ENCODE assay signal across 9 cellular contexts in genomic region chr17:73255671-73256181, GRCh38. TPM values are rescaled to one million over a fixed set of nuclear protein-coding genes. Genes with fewer than 3 reads are reported as not detected.
DNase-seq lines count a peak whose midpoint lies in the region; ATAC-seq and TF ChIP-seq lines count a peak whose summit lies in the region.
"Had no signal": no experiment of that assay in that cellular context is flagged by ENCODE, and none has a peak within 500 bp of the region (broad histone marks: within the 10 kb centered on the region; RNA-seq: fewer than 3 reads in every experiment).

No MANE protein-coding gene starts in this region.

- peak; percentile 65 for ATAC-seq in GM21723 (IDR thresholded peaks at IDR 0.05; ENCODE audit: unreplicated experiment)
- peak; percentile 59 for ATAC-seq in esophagus mucosa
- no peak for ATAC-seq in HG02840 (IDR thresholded peaks at IDR 0.05; ENCODE audit: low FRiP score, unreplicated experiment)

- H3K4me1 Mint-ChIP-seq in Calu3 (ENCODE audit: low read depth, unreplicated experiment): peaks cover 8% of the 10 kb centered on the region
- H3K4me1 Mint-ChIP-seq in nephron: peaks cover 33% of the 10 kb centered on the region

- BruUV-seq in Calu3 (replicated peaks; lab: Mats Ljungman, UMichigan): no TSS peak

- H3K4me1 ChIP-seq in testis: peaks cover 3% of the 10 kb centered on the region

- peak; percentile 98 for TF ChIP-seq CTCF in Calu3 (IDR thresholded peaks at IDR 0.05; ENCODE audit: unreplicated experiment)
- TF ChIP-seq CTCF in nephron (IDR thresholded peaks at IDR 0.05; ENCODE audit: unreplicated experiment in 3 of 3): peak; percentile 99
- peak; percentile 95 for TF ChIP-seq CTCF in testis (IDR thresholded peaks at IDR 0.05)

- intact Hi-C loops in Calu3 (cut with micrococcal nuclease; ENCODE audit: unreplicated experiment) (loop anchor here (1.0 to 5.0 kb wide), 3 partner anchors 115 to 529 kb away; no protein-coding TSS in a partner anchor), testis (cut with DNase I; ENCODE audit: low total_unique reads) (loop anchor here (5.0 kb wide), 1 partner anchor 112 kb away; no protein-coding TSS in a partner anchor)

- WGBS in testis, 2 donors: 10 to 13% methylated on average over 8 of the region's 8 CpGs

- no peaks in the 10 kb centered on the region for H3K9me3 Mint-ChIP-seq in Calu3 (ENCODE audit: low read depth, unreplicated experiment)
- no peaks in the 10 kb centered on the region for H3K9me3 Mint-ChIP-seq in nephron

- H3K27me3 ChIP-seq in testis: no peaks in the 10 kb centered on the region

- CTCF ChIA-PET in Calu3 (lab: Charles Lee): interaction anchor here (0.7 to 2.7 kb wide), 6 partner anchors 51 to 116 kb away, joined by 3 to 22 read pairs (median 6); partner anchors contain the start of gene CDC42EP4

- H3K36me3 ChIP-seq in testis (ENCODE audit: low read depth, missing control alignments): no peaks in the 10 kb centered on the region

- H3K4me3 Mint-ChIP-seq in Calu3 (ENCODE audit: low read depth, unreplicated experiment) (no peak overlapping the region), nephron (no peak overlapping the region)

- H3K9me3 ChIP-seq in testis: no peaks in the 10 kb centered on the region

- no peaks in the 10 kb centered on the region for H3K36me3 Mint-ChIP-seq in Calu3 (ENCODE audit: insufficient read depth, unreplicated experiment)
- no peaks in the 10 kb centered on the region for H3K36me3 Mint-ChIP-seq in nephron (ENCODE audit: low read depth)

- TF ChIP-seq POLR2A in testis (IDR thresholded peaks at IDR 0.05): no peak

- no peak overlapping the region for H3K27ac ChIP-seq in testis

- DNase-seq in Calu3: peak; percentile 56
- DNase-seq in NCI-H82 treated with DMSO at 0.1 percent for 48 hours (lab: John Stamatoyannopoulos, UW; ENCODE audit: unreplicated experiment): peak; percentile 18
- DNase-seq in activated CD8-positive, alpha-beta memory T cell treated with anti-CD3 and anti-CD28 coated beads, Interleukin-2, amount 50 U/mL, for 48 hours: peak; percentile 84
- peak; percentile 58 for DNase-seq in testis

- H3K27ac Mint-ChIP-seq in Calu3 (ENCODE audit: unreplicated experiment): no peak overlapping the region
- peak overlapping the region in 1 of 3 experiments; percentile 1 for H3K27ac Mint-ChIP-seq in nephron

- H3K27me3 Mint-ChIP-seq in Calu3 (ENCODE audit: unreplicated experiment): peaks cover 15% of the 10 kb centered on the region
- H3K27me3 Mint-ChIP-seq in nephron (ENCODE audit: low read depth): peaks cover 12% of the 10 kb centered on the region

- H3K4me3 ChIP-seq in testis: no peak overlapping the region

RNA-seq across cellular contexts. Expression of gene CPSF4L, which starts 6.0 kb away (rescaled TPM):
- total RNA-seq in Calu3 (2022) (not detected in 2 replicates), esophagus mucosa (not detected), testis (under 1 TPM in 1 of 2 donors, not detected in 1; 0.94 TPM)
- 0.79 TPM for polyA plus RNA-seq in testis (ENCODE audit: insufficient read depth, low read depth, low replicate concordance)
- total RNA-seq: T-helper 1 cell treated with Interleukin-12 subunit alpha and Interleukin-12 subunit beta and Interleukin-4 antibody, amounts not matched to agents 30 ng/mL and 1 ng/mL, for 36 hours had no signal

RNA-seq across cellular contexts. Expression of gene CDC42EP4, which starts 56.1 kb away (rescaled TPM):
- total RNA-seq in Calu3 (2022) (50.2 and 60.1 TPM in 2 replicates), esophagus mucosa (25.9 TPM), testis (100 to 1,000 TPM; 103 to 140 TPM)
- polyA plus RNA-seq in testis (ENCODE audit: insufficient read depth, low read depth, low replicate concordance): 55.9 TPM

Comparison
In these comparisons a context has a peak if more than half of its experiments do, and no peak if none do; other contexts are left out.
1. DNase-seq: peak in every context shown above with its lines; median percentile 84 in activated CD8-positive, alpha-beta memory T cell treated with anti-CD3 and anti-CD28 coated beads, Interleukin-2, amount 50 U/mL, for 48 hours; 58 in testis; 56 in Calu3; 18 in NCI-H82 treated with DMSO at 0.1 percent for 48 hours.